In genomic region chr2:40115348-40115747, GRCh38 we compare ENCODE assay signal across 26 cellular contexts.
"Had no signal": no experiment of that assay in that cellular context is flagged by ENCODE, and none has a peak within 500 bp of the region (broad histone marks: within the 10 kb centered on the region; RNA-seq: fewer than 3 reads in every experiment).

No MANE protein-coding gene starts in this region.

- H3K4me3 ChIP-seq: coronary artery, esophagus muscularis mucosa, gastroesophageal sphincter, heart left ventricle, hepatocyte, left lung, lower lobe of right lung, pancreas, right lobe of liver, testis, tibial artery, upper lobe of left lung had no signal

- DNase-seq: dermis blood vessel endothelial cell; effector memory CD4-positive, alpha-beta T cell; foreskin keratinocyte; heart left ventricle; kidney; lower lobe of right lung; naive B cell; retina; right lobe of liver; small intestine; stimulated activated CD4-positive, alpha-beta T cell treated with anti-CD3 and anti-CD28 coated beads, Interleukin-2, amount 100 ng/mL, for 24 hours; stimulated activated CD4-positive, alpha-beta T cell treated with anti-CD3 and anti-CD28 coated beads, Interleukin-4, amount 100 ng/mL, for 24 hours; stimulated activated naive CD8-positive, alpha-beta T cell treated with anti-CD3 and anti-CD28 coated beads, Interleukin-15, Interleukin-2, amounts not matched to agents 100 U/mL and 50 U/mL, for 24 hours; substantia nigra; testis; tibial artery had no signal

- H3K27me3 ChIP-seq: esophagus muscularis mucosa, foreskin keratinocyte, gastroesophageal sphincter, heart left ventricle, hepatocyte, left lung, neutrophil, pancreas, right lobe of liver, testis, tibial artery, upper lobe of left lung had no signal

- H3K36me3 ChIP-seq: lower lobe of right lung, neutrophil, pancreas, right lobe of liver, upper lobe of left lung had no signal

- H3K9me3 ChIP-seq: esophagus muscularis mucosa, gastroesophageal sphincter, heart left ventricle, left lung, lower lobe of right lung, neutrophil, pancreas, right lobe of liver, testis, tibial artery, upper lobe of left lung had no signal

- H3K79me2 ChIP-seq: hepatocyte had no signal

- ATAC-seq: gastroesophageal sphincter; left lung; lower lobe of right lung; natural killer cell treated with Interleukin-12 subunit alpha and Interleukin-12 subunit beta and Interleukin-15 and Interleukin-18, amount 100 ng/mL, for 72 hours; pancreas; right lobe of liver; stimulated activated memory B cell treated with anti-CD40 and anti-IgM and Interleukin-4, amounts not matched to agents 10 μg/mL and 1 μg/mL and 100 μg/mL, for 72 hours; stimulated activated naive CD8-positive, alpha-beta T cell treated with anti-CD3 and anti-CD28 coated beads, Interleukin-15, Interleukin-2, amounts not matched to agents 100 U/mL and 50 U/mL, for 24 hours had no signal

- H2AFZ ChIP-seq: hepatocyte had no signal

- H3K4me1 ChIP-seq: foreskin keratinocyte, left lung, lower lobe of right lung, pancreas, right lobe of liver, testis, upper lobe of left lung had no signal

- H3K4me2 ChIP-seq: hepatocyte had no signal

- H3K27ac ChIP-seq: coronary artery, esophagus muscularis mucosa, foreskin keratinocyte, gastroesophageal sphincter, heart left ventricle, hepatocyte, left lung, lower lobe of right lung, neutrophil, pancreas, right lobe of liver, testis, tibial artery, upper lobe of left lung had no signal
